8 cellular contexts compared by ENCODE assay signal in the genomic region with DNA sequence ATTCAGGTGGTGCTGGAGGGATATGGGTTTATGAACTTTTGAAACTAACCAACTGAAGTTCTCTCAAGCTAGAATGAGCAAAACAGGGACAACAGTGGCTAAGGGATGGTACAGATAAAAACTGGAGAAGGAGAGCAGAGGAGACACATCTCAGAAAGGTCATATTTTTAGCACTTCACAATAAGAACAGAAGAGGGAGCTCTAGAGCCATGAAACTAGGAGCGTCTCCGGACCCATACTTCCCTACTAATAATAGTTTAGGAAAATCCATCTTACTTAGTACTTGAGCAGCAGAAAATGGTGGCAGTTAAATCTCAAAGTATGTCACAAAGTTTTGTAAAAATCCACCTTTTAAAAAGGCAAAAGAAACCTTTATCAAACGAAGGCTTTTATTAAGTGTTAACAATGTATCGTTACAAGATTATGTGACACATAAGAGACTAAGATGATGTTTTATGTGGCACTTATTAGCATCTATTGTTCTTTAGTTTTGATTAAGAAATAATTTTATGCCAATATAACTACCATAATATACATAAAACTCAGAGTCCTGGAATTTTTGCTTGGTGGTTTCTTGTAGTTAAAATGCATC.
A peak's percentile ranks its signal among the peaks of the same experiment; 100 is the strongest.
DNase-seq lines count a peak whose midpoint lies in the region; ATAC-seq and TF ChIP-seq lines count a peak whose summit lies in the region.

No MANE protein-coding gene starts in this region.

- ATAC-seq in GM19025 (IDR thresholded peaks at IDR 0.05; ENCODE audit: low read depth, unreplicated experiment) (peak; percentile 71), HG03159 (IDR thresholded peaks at IDR 0.05; ENCODE audit: unreplicated experiment) (peak; percentile 83)

- H3K27me3 ChIP-seq in vagina = no peaks in the 10 kb centered on the region

- no peaks in the 10 kb centered on the region for H3K4me1 ChIP-seq in vagina

- H3K36me3 ChIP-seq in vagina = no peaks in the 10 kb centered on the region

- H3K9me3 ChIP-seq in vagina = no peaks in the 10 kb centered on the region

- intact Hi-C loops in vagina (cut with DNase I) = no loop called here

- DNase-seq in D341Med (ENCODE audit: low spot score) = peak; percentile 60
- peak; percentile 39 to 69 for DNase-seq in NCI-H526 (lab: John Stamatoyannopoulos, UW)
- peak; percentile 11 to 75 for DNase-seq in T47D (ENCODE audit: low read depth in 1 of 2, low spot score in 1 of 2)
- peak; percentile 61 for DNase-seq in kidney tubule cell (ENCODE audit: low spot score)
- DNase-seq in vagina (ENCODE audit: extremely low spot score in 2 of 2) = no peak
- no peak for DNase-seq in activated effector memory CD4-positive, alpha-beta T cell treated with anti-CD3 and anti-CD28 coated beads, Interleukin-2, amount 50 U/mL, for 16 hours

- TF ChIP-seq POLR2A in vagina (IDR thresholded peaks at IDR 0.05) = no peak

- peak in 2 of 3 experiments; percentile 46 to 49 for TF ChIP-seq CTCF in vagina (IDR thresholded peaks at IDR 0.05)

- no peak overlapping the region for H3K27ac ChIP-seq in vagina

- H3K4me3 ChIP-seq in vagina = no peak overlapping the region

- in situ Hi-C loops in T47D (cut with HindIII; ENCODE audit: low pct_unique_long_range_greater_than_20kb, low sequenced_read_pairs) = no loop called here

Comparison
In these comparisons a context has a peak if more than half of its experiments do, and no peak if none do; other contexts are left out.
1. DNase-seq: peak in D341Med (single experiment), NCI-H526 (2 of 2), T47D (2 of 2) and kidney tubule cell (single experiment); none in vagina (0 of 2) and activated effector memory CD4-positive, alpha-beta T cell treated with anti-CD3 and anti-CD28 coated beads, Interleukin-2, amount 50 U/mL, for 16 hours (single experiment).